In the genomic region with DNA sequence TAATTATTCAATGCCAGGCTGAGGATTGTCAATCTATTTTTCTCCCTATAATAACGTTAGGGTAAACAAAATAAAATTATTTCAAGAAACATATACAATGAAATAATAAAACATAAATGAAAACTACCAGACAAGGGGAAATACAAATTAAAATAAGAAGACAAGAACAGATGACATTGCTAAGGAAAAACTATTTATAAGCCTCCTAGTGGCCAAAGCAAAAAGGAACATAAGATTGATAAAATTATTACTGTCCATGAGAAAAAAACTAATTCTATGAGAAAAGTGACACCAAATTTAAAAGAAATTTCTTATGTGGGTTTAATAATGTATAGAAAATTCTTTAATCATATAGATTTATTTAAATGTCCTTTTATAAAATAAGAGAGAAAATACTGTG, we compare ENCODE assay signal across 1 cellular context.
TF ChIP-seq lines count a peak whose summit lies in the region.

No MANE protein-coding gene starts in this region.

TF ChIP-seq in SK-N-SH, 30 proteins besides CTCF, POLR2A, EP300 and RAD21 (continued from another document):
- TF ChIP-seq, protein P1, sequence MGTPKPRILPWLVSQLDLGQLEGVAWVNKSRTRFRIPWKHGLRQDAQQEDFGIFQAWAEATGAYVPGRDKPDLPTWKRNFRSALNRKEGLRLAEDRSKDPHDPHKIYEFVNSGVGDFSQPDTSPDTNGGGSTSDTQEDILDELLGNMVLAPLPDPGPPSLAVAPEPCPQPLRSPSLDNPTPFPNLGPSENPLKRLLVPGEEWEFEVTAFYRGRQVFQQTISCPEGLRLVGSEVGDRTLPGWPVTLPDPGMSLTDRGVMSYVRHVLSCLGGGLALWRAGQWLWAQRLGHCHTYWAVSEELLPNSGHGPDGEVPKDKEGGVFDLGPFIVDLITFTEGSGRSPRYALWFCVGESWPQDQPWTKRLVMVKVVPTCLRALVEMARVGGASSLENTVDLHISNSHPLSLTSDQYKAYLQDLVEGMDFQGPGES (IDR thresholded peaks at IDR 0.05; ENCODE audit: low read depth, low read length), result no peak
- TF ChIP-seq MXI1 (IDR thresholded peaks at IDR 0.05; ENCODE audit: low read depth, low read length), result no peak
- TF ChIP-seq MEF2A (IDR thresholded peaks at IDR 0.05; ENCODE audit: borderline replicate concordance, low read depth), result no peak
- no peak for TF ChIP-seq ZBTB33 (IDR thresholded peaks at IDR 0.05; ENCODE audit: borderline replicate concordance, low read depth)
- no peak for TF ChIP-seq FOXJ3 (CRISPR knock-in tag; IDR thresholded peaks at IDR 0.05)
- no peak for TF ChIP-seq RCOR1 (IDR thresholded peaks at IDR 0.05; ENCODE audit: low read length)
- no peak for TF ChIP-seq TEAD4 (IDR thresholded peaks at IDR 0.05; ENCODE audit: borderline replicate concordance, insufficient read depth)
- no peak for TF ChIP-seq GABPA (IDR thresholded peaks at IDR 0.05; ENCODE audit: low read depth)
